28 cellular contexts compared by ENCODE assay signal in genomic region chr5:128477946-128478345, GRCh38.
"Had no signal": no experiment of that assay in that cellular context is flagged by ENCODE, and none has a peak within 500 bp of the region (broad histone marks: within the 10 kb centered on the region; RNA-seq: fewer than 3 reads in every experiment).

No MANE protein-coding gene starts in this region.

- H3K36me3 ChIP-seq: gastrocnemius medialis, neutrophil, thoracic aorta had no signal

- ATAC-seq: activated CD8-positive, alpha-beta T cell treated with anti-CD3 and anti-CD28 coated beads for 36 hours; activated T-cell treated with anti-CD3 and anti-CD28 coated beads, Interleukin-2, amount 50 U/mL, for 4 hours; activated T-helper 17 cell treated with anti-CD3 and anti-CD28 coated beads, Interleukin-2, amount 50 U/mL, for 72 hours; gastrocnemius medialis; sciatic nerve; WTC11 had no signal

- H3K27ac ChIP-seq: coronary artery, dorsolateral prefrontal cortex, gastrocnemius medialis, neutrophil, skin epidermis, thoracic aorta had no signal

- H3K4me1 ChIP-seq: gastrocnemius medialis had no signal

- H3K4me3 ChIP-seq: coronary artery, dorsolateral prefrontal cortex, gastrocnemius medialis, skin epidermis, thoracic aorta had no signal

- FAIRE-seq: bronchial epithelial cell, keratinocyte had no signal

- DNase-seq: activated CD4-positive, alpha-beta T cell treated with anti-CD3 and anti-CD28 coated beads, Interleukin-2, amount 50 U/mL, for 1 hour; activated CD8-positive, alpha-beta T cell treated with anti-CD3 and anti-CD28 coated beads for 36 hours; activated gamma-delta T cell treated with Interleukin-2 at 50 U/mL for 16 hours; activated naive CD4-positive, alpha-beta T cell treated with anti-CD3 and anti-CD28 coated beads, Interleukin-2, amount 50 U/mL, for 16 hours; activated T-cell treated with anti-CD3 and anti-CD28 coated beads, Interleukin-2, amount 50 U/mL, for 4 hours; amygdala; dorsolateral prefrontal cortex; effector memory CD4-positive, alpha-beta T cell; erythroblast; gastrocnemius medialis; glutamatergic neuron; hippocampal formation; left colon; mammary epithelial cell; nephron progenitor cell; stimulated activated CD4-positive, alpha-beta T cell treated with anti-CD3 and anti-CD28 coated beads, Interleukin-12 subunit alpha, Interleukin-12 subunit beta, amount 100 ng/mL, for 4 hours; stimulated activated CD4-positive, alpha-beta T cell treated with anti-CD3 and anti-CD28 coated beads, Interleukin-4, amount 100 ng/mL, for 1 hour; SW 1271; T-helper 9 cell had no signal

- H3K9me3 ChIP-seq: gastrocnemius medialis, neutrophil, thoracic aorta had no signal

- H3K27me3 ChIP-seq: dorsolateral prefrontal cortex, gastrocnemius medialis, neutrophil had no signal
